ENCODE assay signal across 19 cellular contexts in genomic region chr14:50345891-50346422, GRCh38. TPM values are rescaled to one million over a fixed set of nuclear protein-coding genes. Genes with fewer than 3 reads are reported as not detected.
A peak's percentile ranks its signal among the peaks of the same experiment; 100 is the strongest.
DNase-seq lines count a peak whose midpoint lies in the region; FAIRE-seq and TF ChIP-seq lines count a peak whose summit lies in the region.
"Had no signal": no experiment of that assay in that cellular context is flagged by ENCODE, and none has a peak within 500 bp of the region (broad histone marks: within the 10 kb centered on the region; RNA-seq: fewer than 3 reads in every experiment).

No MANE protein-coding gene starts in this region.

- H3K27me3 ChIP-seq in dorsolateral prefrontal cortex (no peaks in the 10 kb centered on the region), neuronal stem cell (ENCODE audit: control insufficient read depth in 3 of 3, insufficient read depth in 3 of 3, low read depth in 1 of 3, low read length in 3 of 3) (no peaks in the 10 kb centered on the region)
- H3K27me3 ChIP-seq: suprapubic skin had no signal

- TF ChIP-seq POLR2A in GM12892 (IDR thresholded peaks at IDR 0.05; ENCODE audit: low read depth, low read length), result no peak

- no peak overlapping the region for H3K4ac ChIP-seq in neuronal stem cell (ENCODE audit: low read length)

- no peak overlapping the region for H4K8ac ChIP-seq in neuronal stem cell (ENCODE audit: low read depth, low read length)

- TF ChIP-seq CTCF in VCaP (conservative IDR thresholded peaks at IDR 0.05), result no peak
- TF ChIP-seq CTCF in dorsolateral prefrontal cortex (IDR thresholded peaks at IDR 0.05 in 54 of 56, conservative IDR thresholded peaks at IDR 0.05 in 2 of 56; ENCODE audit: low read depth in 1 of 56, partially characterized antibody in 56 of 56), result no peak

- no peak overlapping the region for H3K4me2 ChIP-seq in neuronal stem cell (ENCODE audit: insufficient read depth, low read length, poor library complexity, severe bottlenecking)

- WGBS in neuronal stem cell (ENCODE audit: extremely low coverage in 2 of 2, insufficient read length in 2 of 2, insufficient replicate concordance in 1 of 2), 2 donors, result no CpG with 5 or more reads among the region's 6 CpGs

- H3K27ac ChIP-seq in VCaP, result peak overlapping the region; percentile 88
- peak overlapping the region in 57 of 59 donors; percentile 1 to 92 (median 76) for H3K27ac ChIP-seq in dorsolateral prefrontal cortex
- no peak overlapping the region for H3K27ac ChIP-seq in neuronal stem cell (replicated peaks; ENCODE audit: low read length)
- H3K27ac ChIP-seq: suprapubic skin had no signal

- H3K4me3 ChIP-seq in dorsolateral prefrontal cortex, result no peak overlapping the region
- H3K4me3 ChIP-seq in neuronal stem cell (ENCODE audit: low read length in 2 of 2), result no peak overlapping the region
- H3K4me3 ChIP-seq: suprapubic skin had no signal

- H3K18ac ChIP-seq in neuronal stem cell (ENCODE audit: low read length), result no peak overlapping the region

- no peaks in the 10 kb centered on the region for H3K36me3 ChIP-seq in neuronal stem cell (replicated peaks in 1 of 2; ENCODE audit: control insufficient read depth in 2 of 2, insufficient read depth in 2 of 2, low read length in 2 of 2)
- H3K36me3 ChIP-seq: suprapubic skin had no signal

- no peak overlapping the region for H2BK5ac ChIP-seq in neuronal stem cell (ENCODE audit: low read length)

- H4K91ac ChIP-seq in neuronal stem cell (ENCODE audit: low read depth, low read length, poor library complexity), result no peak overlapping the region

- no peak overlapping the region for H3K9ac ChIP-seq in neuronal stem cell (ENCODE audit: low read depth, low read length, poor library complexity)

- H2BK15ac ChIP-seq in neuronal stem cell (ENCODE audit: low read length), result no peak overlapping the region

- intact Hi-C loops in dorsolateral prefrontal cortex (cut with DNase I), result loop anchor here in 1 of 2 donors (5.0 to 10.0 kb wide), 2 partner anchors 46 to 429 kb away; no protein-coding TSS in a partner anchor

- no peak overlapping the region for H2BK120ac ChIP-seq in neuronal stem cell (ENCODE audit: low read depth, low read length)

- peaks cover 2 to 12% of the 10 kb centered on the region in 2 donors for H3K4me1 ChIP-seq in neuronal stem cell (ENCODE audit: control insufficient read depth in 2 of 2, insufficient read depth in 1 of 2, low read depth in 1 of 2, low read length in 2 of 2)

- H3K9me3 ChIP-seq in neuronal stem cell (replicated peaks in 1 of 2; ENCODE audit: control insufficient read depth in 2 of 2, insufficient read depth in 1 of 2, low read depth in 1 of 2, low read length in 2 of 2), result peaks cover 0 to 7% of the 10 kb centered on the region in 2 donors
- H3K9me3 ChIP-seq: suprapubic skin had no signal

- H3K23ac ChIP-seq in neuronal stem cell (ENCODE audit: low read depth, low read length, poor library complexity), result no peak overlapping the region

- H2AK5ac ChIP-seq in neuronal stem cell (ENCODE audit: low read depth, low read length), result no peak overlapping the region

- no peak overlapping the region for H2BK12ac ChIP-seq in neuronal stem cell (ENCODE audit: low read length)

- FAIRE-seq in urothelium cell line (lab: Jason Lieb, UNC) (peak; percentile 13), GM12892 (lab: Jason Lieb, UNC) (no peak)
- FAIRE-seq: colon, endometrium had no signal

- no peaks in the 10 kb centered on the region for H3K79me1 ChIP-seq in neuronal stem cell (ENCODE audit: low read depth, low read length)

- H2AFZ ChIP-seq in neuronal stem cell (ENCODE audit: low read length), result peak overlapping the region; percentile 57

- no peak overlapping the region for H3K14ac ChIP-seq in neuronal stem cell (ENCODE audit: low read length)

- no peak for DNase-seq in dorsolateral prefrontal cortex
- DNase-seq in neuronal stem cell (ENCODE audit: low spot score), result no peak
- no peak for DNase-seq in urothelium cell line (ENCODE audit: low spot score)
- no peak for DNase-seq in GM12892 (ENCODE audit: insufficient read length)
- no peak for DNase-seq in AG20443 (ENCODE audit: low spot score)
- no peak for DNase-seq in stimulated activated CD8-positive, alpha-beta memory T cell treated with anti-CD3 and anti-CD28 coated beads, Interleukin-4, amount 100 ng/mL, for 48 hours
- DNase-seq: activated CD8-positive, alpha-beta memory T cell treated with anti-CD3 and anti-CD28 coated beads for 24 hours; activated naive CD4-positive, alpha-beta T cell treated with anti-CD3 and anti-CD28 coated beads, Interleukin-2, amount 10 ng/mL, durations not matched to agents 7 days and 5 days; activated T-cell treated with anti-CD3 and anti-CD28 coated beads, Interleukin-2, amount 50 U/mL, for 4 hours; DND-41; NCI-H1417; NCI-H2107; NCI-H524; stimulated activated CD4-positive, alpha-beta T cell treated with anti-CD3 and anti-CD28 coated beads, Interleukin-15, amount 100 ng/mL, for 24 hours; T-helper 9 cell had no signal

RNA-seq across cellular contexts. Expression of gene DMAC2L, which starts 33.8 kb away (rescaled TPM):
- total RNA-seq in dorsolateral prefrontal cortex, result 10 to 100 TPM; 12.3 to 38.0 (median 23.5) TPM
- 11.3 TPM for polyA plus RNA-seq in neuronal stem cell (2013, experiment 1 of 2)
- 10.7 TPM for polyA plus RNA-seq in neuronal stem cell (2013, experiment 2 of 2)
- 16.8 TPM for polyA plus RNA-seq in GM12892 (2012; ENCODE audit: missing spikeins)

RNA-seq across cellular contexts. Expression of gene L2HGDH, which starts 33.9 kb away (rescaled TPM):
- 10 to 100 TPM in 119 of 120 experiments, 1 to 10 TPM in 1; 8.9 to 22.1 (median 15.0) TPM for total RNA-seq in dorsolateral prefrontal cortex
- 6.7 TPM for polyA plus RNA-seq in neuronal stem cell (2013, experiment 1 of 2)
- 6.9 TPM for polyA plus RNA-seq in neuronal stem cell (2013, experiment 2 of 2)
- 9.9 TPM for polyA plus RNA-seq in GM12892 (2012; ENCODE audit: missing spikeins)

RNA-seq across cellular contexts. Expression of gene CDKL1, which starts 50.7 kb away (rescaled TPM):
- total RNA-seq in dorsolateral prefrontal cortex, result 10 to 100 TPM; 18.9 to 74.8 (median 43.2) TPM
- 1.5 TPM for polyA plus RNA-seq in neuronal stem cell (2013, experiment 1 of 2)
- polyA plus RNA-seq in neuronal stem cell (2013, experiment 2 of 2), result 3.0 TPM
- polyA plus RNA-seq in GM12892 (2012; ENCODE audit: missing spikeins), result 3.0 TPM
